In genomic region chr5:139389701-139390638, GRCh38 we compare ENCODE assay signal across 8 cellular contexts. TPM values are rescaled to one million over a fixed set of nuclear protein-coding genes. Genes with fewer than 3 reads are reported as not detected.
DNase-seq lines count a peak whose midpoint lies in the region; ATAC-seq and FAIRE-seq lines count a peak whose summit lies in the region.

MZB1 (minus strand) TSS chr5:139389913; CDS start chr5:139389856, 57 bp downstream.

- DNase-seq in activated CD8-positive, alpha-beta memory T cell treated with anti-CD3 and anti-CD28 coated beads for 48 hours (ENCODE audit: low read depth in 2 of 3, low spot score in 2 of 3) = peak; percentile 52 to 57 (median 56)
- peak; percentile 86 for DNase-seq in natural killer cell treated with Interleukin-12 subunit alpha and Interleukin-12 subunit beta and Interleukin-15 and Interleukin-18, amount 100 ng/mL, for 72 hours (ENCODE audit: low spot score)
- no peak for DNase-seq in G401 (ENCODE audit: low spot score)
- DNase-seq in frontal cortex (ENCODE audit: low spot score in 2 of 2) = no peak
- DNase-seq in cerebellar cortex (ENCODE audit: low spot score) = no peak

- no peaks in the 10 kb centered on the region for H3K27me3 Mint-ChIP-seq in natural killer cell treated with Interleukin-12 subunit alpha and Interleukin-12 subunit beta and Interleukin-15 and Interleukin-18, amount 100 ng/mL, for 72 hours

- H4K20me1 ChIP-seq in BLaER1 treated with 17β-estradiol and CSF1 and Interleukin-3, amounts not matched to agents 10 nM and 100 nM = peaks cover 0 to 8% (median 8%) of the 10 kb centered on the region in 11 experiments; a peak in 18 of 22 replicates

- peak within 1 kb of the TSS; percentile 97 for H3K4me3 Mint-ChIP-seq in natural killer cell treated with Interleukin-12 subunit alpha and Interleukin-12 subunit beta and Interleukin-15 and Interleukin-18, amount 100 ng/mL, for 72 hours

- H3K9ac ChIP-seq in BLaER1 treated with 17β-estradiol and CSF1 and Interleukin-3, amounts not matched to agents 10 nM and 100 nM = peak within 1 kb of the TSS; percentile 65 to 98 (median 95); a peak in 21 of 22 replicates

- peaks cover 59 to 87% (median 76%) of the 10 kb centered on the region in 10 experiments for H3K4me1 ChIP-seq in BLaER1 treated with 17β-estradiol and CSF1 and Interleukin-3, amounts not matched to agents 10 nM and 100 nM

- ATAC-seq in GM19351 (IDR thresholded peaks at IDR 0.05; ENCODE audit: unreplicated experiment) (peak; percentile 45), HG03354 (IDR thresholded peaks at IDR 0.05; ENCODE audit: poor library complexity, severe bottlenecking, unreplicated experiment) (peak; percentile 44)
- peak; percentile 79 to 83 for ATAC-seq in natural killer cell treated with Interleukin-12 subunit alpha and Interleukin-12 subunit beta and Interleukin-15 and Interleukin-18, amount 100 ng/mL, for 72 hours

- no peaks in the 10 kb centered on the region for H3K27me3 ChIP-seq in BLaER1 treated with 17β-estradiol and CSF1 and Interleukin-3, amounts not matched to agents 10 nM and 100 nM

- peak within 1 kb of the TSS; percentile 30 to 86 (median 76) for H3K4me3 ChIP-seq in BLaER1 treated with 17β-estradiol and CSF1 and Interleukin-3, amounts not matched to agents 10 nM and 100 nM

- H3K36me3 ChIP-seq in BLaER1 treated with 17β-estradiol and CSF1 and Interleukin-3, amounts not matched to agents 10 nM and 100 nM = peaks cover 0 to 16% (median 5%) of the 10 kb centered on the region in 11 experiments; a peak in 10 of 22 replicates

- peak within 1 kb of the TSS; percentile 44 to 100 (median 99); a peak in 21 of 22 replicates for H3K27ac ChIP-seq in BLaER1 treated with 17β-estradiol and CSF1 and Interleukin-3, amounts not matched to agents 10 nM and 100 nM

- H3K27ac Mint-ChIP-seq in natural killer cell treated with Interleukin-12 subunit alpha and Interleukin-12 subunit beta and Interleukin-15 and Interleukin-18, amount 100 ng/mL, for 72 hours = peak within 1 kb of the TSS; percentile 97 to 100

- no peaks in the 10 kb centered on the region for H3K9me3 Mint-ChIP-seq in natural killer cell treated with Interleukin-12 subunit alpha and Interleukin-12 subunit beta and Interleukin-15 and Interleukin-18, amount 100 ng/mL, for 72 hours

- in situ Hi-C loops in G401 (cut with HindIII; ENCODE audit: low sequenced_read_pairs) = no loop called here

- no peaks in the 10 kb centered on the region for H3K36me3 Mint-ChIP-seq in natural killer cell treated with Interleukin-12 subunit alpha and Interleukin-12 subunit beta and Interleukin-15 and Interleukin-18, amount 100 ng/mL, for 72 hours

- peaks cover 50 to 58% of the 10 kb centered on the region in 2 donors for H3K4me1 Mint-ChIP-seq in natural killer cell treated with Interleukin-12 subunit alpha and Interleukin-12 subunit beta and Interleukin-15 and Interleukin-18, amount 100 ng/mL, for 72 hours (ENCODE audit: low read depth in 2 of 2)

- FAIRE-seq in frontal cortex (lab: Jason Lieb, UNC) = no peak

- H3K9me3 ChIP-seq in BLaER1 treated with 17β-estradiol and CSF1 and Interleukin-3, amounts not matched to agents 10 nM and 100 nM (replicated peaks in 1 of 11) = no peaks in the 10 kb centered on the region

- H3K4me2 ChIP-seq in BLaER1 treated with 17β-estradiol and CSF1 and Interleukin-3, amounts not matched to agents 10 nM and 100 nM = peak within 1 kb of the TSS; percentile 90 to 99 (median 97)

RNA-seq across cellular contexts. Expression of gene MZB1, which starts in this region (rescaled TPM):
- 10 to 100 TPM; 10.3 to 27.6 TPM for total RNA-seq in natural killer cell treated with Interleukin-12 subunit alpha and Interleukin-12 subunit beta and Interleukin-15 and Interleukin-18, amount 100 ng/mL, for 72 hours
- total RNA-seq in G401 (2014; rRNA removed; shearing (Covaris generic)) = not detected in 2 replicates
- not detected for total RNA-seq in frontal cortex

Comparison
In these comparisons a context has a peak if more than half of its experiments do, and no peak if none do; other contexts are left out.
1. RNA of gene MZB1 (total RNA-seq): 10.3 to 27.6 TPM in natural killer cell treated with Interleukin-12 subunit alpha and Interleukin-12 subunit beta and Interleukin-15 and Interleukin-18, amount 100 ng/mL, for 72 hours; not detected in G401 and not detected in frontal cortex (single experiment); every median in the first group is over 10 times any median in the second.
2. DNase-seq: peak in activated CD8-positive, alpha-beta memory T cell treated with anti-CD3 and anti-CD28 coated beads for 48 hours (3 of 3) and natural killer cell treated with Interleukin-12 subunit alpha and Interleukin-12 subunit beta and Interleukin-15 and Interleukin-18, amount 100 ng/mL, for 72 hours (single experiment); none in G401 (single experiment), frontal cortex (0 of 2) and cerebellar cortex (single experiment).
3. Peak in every context shown above with its lines, with median percentiles within 50 percentile points of each other: ATAC-seq.